ENCODE assay signal across 20 cellular contexts in the genomic region with DNA sequence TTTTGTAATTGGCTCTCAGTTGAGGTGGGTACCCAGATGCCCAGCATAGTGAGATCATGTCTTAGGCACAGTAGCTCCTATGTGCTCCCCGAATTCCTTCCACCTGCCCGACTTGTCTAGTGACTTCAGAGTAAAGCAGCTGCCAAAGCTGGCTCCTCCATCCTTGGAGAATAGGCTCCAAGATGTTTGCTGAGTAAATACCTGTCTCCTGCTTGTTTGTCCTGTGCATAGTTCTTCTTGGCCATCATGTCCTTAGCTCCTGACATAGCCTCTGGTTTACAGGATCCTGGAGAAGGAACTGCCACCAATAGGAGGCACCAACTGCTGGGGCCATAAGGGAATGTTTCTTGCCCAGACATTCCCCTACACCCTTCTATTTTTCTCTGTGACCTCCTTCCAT. TPM values are rescaled to one million over a fixed set of nuclear protein-coding genes. Genes with fewer than 3 reads are reported as not detected.
"Had no signal": no experiment of that assay in that cellular context is flagged by ENCODE, and none has a peak within 500 bp of the region (broad histone marks: within the 10 kb centered on the region; RNA-seq: fewer than 3 reads in every experiment).

No MANE protein-coding gene starts in this region.

- H3K36me3 ChIP-seq: colonic mucosa, neural progenitor cell, pancreas, stomach, thyroid gland had no signal

- H3K79me2 ChIP-seq: hepatocyte had no signal

- H3K4me1 Mint-ChIP-seq: activated B cell treated with CpG ODN at 0.5 μM for 24 hours; activated CD4-positive, alpha-beta T cell treated with anti-CD3 and anti-CD28 coated beads, Interleukin-2, amount 10 ng/mL, durations not matched to agents 24 days and 14 days; activated naive CD4-positive, alpha-beta T cell treated with anti-CD3 and anti-CD28 coated beads, Interleukin-2, amount 10 ng/mL, durations not matched to agents 7 days and 5 days; neural progenitor cell had no signal

- H3K27ac ChIP-seq: colonic mucosa, hepatocyte, neural progenitor cell, pancreas, stomach, thyroid gland had no signal

- H3K36me3 Mint-ChIP-seq: activated naive CD4-positive, alpha-beta T cell treated with anti-CD3 and anti-CD28 coated beads, Interleukin-2, amount 10 ng/mL, durations not matched to agents 7 days and 5 days; mesothelial cell of epicardium; neural progenitor cell had no signal

- H3K9ac ChIP-seq: neural progenitor cell had no signal

- H3K4me3 ChIP-seq: colonic mucosa, hepatocyte, neural progenitor cell, pancreas, stomach, thyroid gland had no signal

- ATAC-seq: left ventricle myocardium superior, pancreas had no signal

- H3K9me3 Mint-ChIP-seq: activated B cell treated with CpG ODN at 0.5 μM for 24 hours; activated CD4-positive, alpha-beta T cell treated with anti-CD3 and anti-CD28 coated beads, Interleukin-2, amount 10 ng/mL, durations not matched to agents 24 days and 14 days; activated naive CD4-positive, alpha-beta T cell treated with anti-CD3 and anti-CD28 coated beads, Interleukin-2, amount 10 ng/mL, durations not matched to agents 7 days and 5 days; mesothelial cell of epicardium; neural progenitor cell had no signal

- H3K4me3 Mint-ChIP-seq: activated B cell treated with CpG ODN at 0.5 μM for 24 hours; activated CD4-positive, alpha-beta T cell treated with anti-CD3 and anti-CD28 coated beads, Interleukin-2, amount 10 ng/mL, durations not matched to agents 24 days and 14 days; activated naive CD4-positive, alpha-beta T cell treated with anti-CD3 and anti-CD28 coated beads, Interleukin-2, amount 10 ng/mL, durations not matched to agents 7 days and 5 days; mesothelial cell of epicardium; neural progenitor cell had no signal

- DNase-seq: activated B cell treated with CpG ODN at 0.5 μM for 24 hours; activated CD4-positive, alpha-beta T cell treated with anti-CD3 and anti-CD28 coated beads, Interleukin-2, amount 10 ng/mL, durations not matched to agents 24 days and 14 days; activated CD8-positive, alpha-beta memory T cell treated with anti-CD3 and anti-CD28 coated beads for 24 hours; activated naive CD4-positive, alpha-beta T cell treated with anti-CD3 and anti-CD28 coated beads, Interleukin-2, amount 10 ng/mL, durations not matched to agents 7 days and 5 days; colonic mucosa; effector CD4-positive, alpha-beta T cell; kidney; left ventricle myocardium superior; pancreas; stimulated activated CD4-positive, alpha-beta T cell treated with anti-CD3 and anti-CD28 coated beads, Interleukin-4, amount 100 ng/mL, for 4 hours; stomach; thyroid gland had no signal

- H3K9me3 ChIP-seq: colonic mucosa, pancreas, stomach, thyroid gland had no signal

- H3K4me2 ChIP-seq: hepatocyte, neural progenitor cell had no signal

- H3K27ac Mint-ChIP-seq: activated B cell treated with CpG ODN at 0.5 μM for 24 hours; activated CD4-positive, alpha-beta T cell treated with anti-CD3 and anti-CD28 coated beads, Interleukin-2, amount 10 ng/mL, durations not matched to agents 24 days and 14 days; activated naive CD4-positive, alpha-beta T cell treated with anti-CD3 and anti-CD28 coated beads, Interleukin-2, amount 10 ng/mL, durations not matched to agents 7 days and 5 days; mesothelial cell of epicardium; neural progenitor cell had no signal

- H2AFZ ChIP-seq: hepatocyte, neural progenitor cell had no signal

- H3K4me1 ChIP-seq: colonic mucosa, neural progenitor cell, pancreas, stomach had no signal

RNA-seq across cellular contexts. Expression of a gene that starts 52.6 kb away (rescaled TPM):
- total RNA-seq: activated B cell treated with CpG ODN at 0.5 μM for 24 hours; activated CD4-positive, alpha-beta T cell treated with anti-CD3 and anti-CD28 coated beads, Interleukin-2, amount 10 ng/mL, durations not matched to agents 24 days and 14 days; colonic mucosa; hepatocyte; kidney; mesothelial cell of epicardium; myocyte; pancreas; renal cortical epithelial cell; skeletal muscle tissue; stomach; T-helper 1 cell treated with Interleukin-12 subunit alpha and Interleukin-12 subunit beta and Interleukin-4 antibody, amounts not matched to agents 30 ng/mL and 1 ng/mL, for 36 hours; thyroid gland had no signal
- polyA plus RNA-seq: adipose tissue, hepatocyte, pancreas, stomach had no signal
